ENCODE assay signal across 8 cellular contexts in genomic region chr12:948238-948637, GRCh38. TPM values are rescaled to one million over a fixed set of nuclear protein-coding genes. Genes with fewer than 3 reads are reported as not detected.
DNase-seq lines count a peak whose midpoint lies in the region; ATAC-seq and TF ChIP-seq lines count a peak whose summit lies in the region.

No MANE protein-coding gene starts in this region.

- peaks cover 11% of the 10 kb centered on the region for H3K4me1 ChIP-seq in lower lobe of right lung
- peaks cover 18% of the 10 kb centered on the region for H3K4me1 ChIP-seq in vagina

- H3K9me3 Mint-ChIP-seq in stimulated activated naive CD8-positive, alpha-beta T cell treated with anti-CD3 and anti-CD28 coated beads, Interleukin-15, Interleukin-2, amounts not matched to agents 100 ng/mL and 50 ng/mL, for 24 hours, result no peaks in the 10 kb centered on the region
- H3K9me3 Mint-ChIP-seq in brain, result peaks cover 0 to 9% (median 0%) of the 10 kb centered on the region in 5 experiments

- no peak for ATAC-seq in stimulated activated naive CD8-positive, alpha-beta T cell treated with anti-CD3 and anti-CD28 coated beads, Interleukin-15, Interleukin-2, amounts not matched to agents 100 U/mL and 50 U/mL, for 24 hours
- no peak for ATAC-seq in lower lobe of right lung

- peak overlapping the region; percentile 98 for H3K4me3 Mint-ChIP-seq in stimulated activated naive CD8-positive, alpha-beta T cell treated with anti-CD3 and anti-CD28 coated beads, Interleukin-15, Interleukin-2, amounts not matched to agents 100 ng/mL and 50 ng/mL, for 24 hours
- H3K4me3 Mint-ChIP-seq in brain, result peak overlapping the region; percentile 96 to 99 (median 98)

- H3K36me3 Mint-ChIP-seq in stimulated activated naive CD8-positive, alpha-beta T cell treated with anti-CD3 and anti-CD28 coated beads, Interleukin-15, Interleukin-2, amounts not matched to agents 100 ng/mL and 50 ng/mL, for 24 hours (ENCODE audit: low read depth), result peaks cover 26% of the 10 kb centered on the region
- H3K36me3 Mint-ChIP-seq in brain, result peaks cover 31% of the 10 kb centered on the region

- H3K9me3 ChIP-seq in lower lobe of right lung (no peaks in the 10 kb centered on the region), vagina (no peaks in the 10 kb centered on the region)

- TF ChIP-seq POLR2A in vagina (IDR thresholded peaks at IDR 0.05), result no peak

- H3K27me3 ChIP-seq in lower lobe of right lung (ENCODE audit: low read depth) (no peaks in the 10 kb centered on the region), vagina (no peaks in the 10 kb centered on the region)

- H3K27ac ChIP-seq in lower lobe of right lung (no peak overlapping the region), vagina (peak overlapping the region; percentile 83)

- TF ChIP-seq CTCF in brain (conservative IDR thresholded peaks at IDR 0.05), result no peak
- TF ChIP-seq CTCF in lower lobe of right lung (IDR thresholded peaks at IDR 0.05), result no peak
- TF ChIP-seq CTCF in vagina (IDR thresholded peaks at IDR 0.05), result no peak

- DNase-seq in stimulated activated naive CD8-positive, alpha-beta T cell treated with anti-CD3 and anti-CD28 coated beads, Interleukin-15, Interleukin-2, amounts not matched to agents 100 U/mL and 50 U/mL, for 24 hours, result no peak
- no peak for DNase-seq in lower lobe of right lung
- no peak for DNase-seq in vagina (ENCODE audit: extremely low spot score in 2 of 2)
- DNase-seq in NCI-H128 (lab: John Stamatoyannopoulos, UW; ENCODE audit: unreplicated experiment), result no peak
- no peak for DNase-seq in NCI-H748 (lab: John Stamatoyannopoulos, UW; ENCODE audit: unreplicated experiment)
- DNase-seq in stimulated activated CD4-positive, alpha-beta T cell treated with anti-CD3 and anti-CD28 coated beads, Interleukin-2, amount 100 ng/mL, for 24 hours, result no peak

- H3K27me3 Mint-ChIP-seq in stimulated activated naive CD8-positive, alpha-beta T cell treated with anti-CD3 and anti-CD28 coated beads, Interleukin-15, Interleukin-2, amounts not matched to agents 100 ng/mL and 50 ng/mL, for 24 hours, result no peaks in the 10 kb centered on the region
- H3K27me3 Mint-ChIP-seq in brain, result peaks cover 5% of the 10 kb centered on the region

- peaks cover 41% of the 10 kb centered on the region for H3K4me1 Mint-ChIP-seq in stimulated activated naive CD8-positive, alpha-beta T cell treated with anti-CD3 and anti-CD28 coated beads, Interleukin-15, Interleukin-2, amounts not matched to agents 100 ng/mL and 50 ng/mL, for 24 hours (ENCODE audit: low read depth)
- H3K4me1 Mint-ChIP-seq in brain, result peaks cover 41% of the 10 kb centered on the region

- H3K36me3 ChIP-seq in lower lobe of right lung (peaks cover 11% of the 10 kb centered on the region), vagina (no peaks in the 10 kb centered on the region)

- peak overlapping the region; percentile 75 for H3K27ac Mint-ChIP-seq in stimulated activated naive CD8-positive, alpha-beta T cell treated with anti-CD3 and anti-CD28 coated beads, Interleukin-15, Interleukin-2, amounts not matched to agents 100 ng/mL and 50 ng/mL, for 24 hours
- peak overlapping the region; percentile 53 to 92 (median 82) for H3K27ac Mint-ChIP-seq in brain

- intact Hi-C loops in lower lobe of right lung (cut with DNase I), result no loop called here
- intact Hi-C loops in vagina (cut with DNase I), result no loop called here

- H3K4me3 ChIP-seq in lower lobe of right lung, result peak overlapping the region; percentile 74
- H3K4me3 ChIP-seq in vagina, result peak overlapping the region; percentile 67 to 70

RNA-seq across cellular contexts. Expression of gene RAD52, which starts 1.3 kb away (rescaled TPM):
- polyA plus RNA-seq in brain (ENCODE audit: insufficient read depth, low read depth, low replicate concordance), result 5.9 TPM
- 12.2 TPM for total RNA-seq in lower lobe of right lung
- total RNA-seq in vagina, result 40.3 TPM

RNA-seq across cellular contexts. Expression of gene ERC1, which starts 42.8 kb away (rescaled TPM):
- 21.3 TPM for polyA plus RNA-seq in brain (ENCODE audit: insufficient read depth, low read depth, low replicate concordance)
- total RNA-seq in lower lobe of right lung (66.3 TPM), vagina (56.5 TPM)
